Comparison of ENCODE assay signal across 8 cellular contexts in genomic region chr9:33159058-33159759, GRCh38. TPM values are rescaled to one million over a fixed set of nuclear protein-coding genes. Genes with fewer than 3 reads are reported as not detected.
A peak's percentile ranks its signal among the peaks of the same experiment; 100 is the strongest.
DNase-seq lines count a peak whose midpoint lies in the region; ATAC-seq and TF ChIP-seq lines count a peak whose summit lies in the region.

No MANE protein-coding gene starts in this region.

- no peaks in the 10 kb centered on the region for H3K27me3 Mint-ChIP-seq in natural killer cell (ENCODE audit: low read depth in 2 of 2)

- TF ChIP-seq CTCF in HEK293 (tag by site-specific recombination; IDR thresholded peaks at IDR 0.05), result no peak
- TF ChIP-seq CTCF in natural killer cell (IDR thresholded peaks at IDR 0.05), result no peak

- intact Hi-C loops in natural killer cell (cut with micrococcal nuclease), result loop anchor here (1.0 to 5.0 kb wide), 3 partner anchors 8 to 103 kb away; partner anchors contain the start of genes B4GALT1 and BAG1

- CTCF ChIA-PET in HEK293 (lab: Yijun Ruan, JAX), result interaction anchor here (0.6 to 2.5 kb wide), 4 partner anchors 8 to 41 kb away, joined by 3 to 13 read pairs (median 6); no protein-coding TSS in a partner anchor

- peak overlapping the region; percentile 99 for H3K27ac Mint-ChIP-seq in natural killer cell

- POLR2A ChIA-PET in HEK293 (lab: Yijun Ruan, JAX), result interaction anchor here (0.6 to 5.7 kb wide), 5 partner anchors 8 to 870 kb away, joined by 3 to 33 read pairs (median 3); partner anchors contain the start of genes B4GALT1 and DNAJA1

- H3K4me3 Mint-ChIP-seq in natural killer cell, result peak overlapping the region; percentile 91

- no peaks in the 10 kb centered on the region for H3K27me3 ChIP-seq in SJCRH30
- no peaks in the 10 kb centered on the region; the same call in 1 of the 2 replicates for H3K27me3 ChIP-seq in H7 (ENCODE audit: control insufficient read depth, insufficient read depth, low read length)

- peak; percentile 40 to 74 (median 43) for ATAC-seq in natural killer cell
- ATAC-seq in HG02852 (IDR thresholded peaks at IDR 0.05; ENCODE audit: unreplicated experiment), result no peak

- peak; percentile 76 for DNase-seq in Caki2 (ENCODE audit: low read depth)
- DNase-seq in SJCRH30, result peak; percentile 36 to 44
- DNase-seq in effector CD4-positive, alpha-beta T cell, result peak; percentile 25
- no peak for DNase-seq in natural killer cell
- no peak for DNase-seq in H7
- DNase-seq in kidney glomerular epithelial cell (lab: John Stamatoyannopoulos, UW), result no peak

- H3K36me3 Mint-ChIP-seq in natural killer cell, result no peaks in the 10 kb centered on the region

- H3K27ac ChIP-seq in HEK293 (ENCODE audit: extremely low read depth, low read depth, low read length) (no peak overlapping the region), SJCRH30 (peak overlapping the region; percentile 18; the same call in 1 of the 2 replicates)

- H3K4me1 Mint-ChIP-seq in natural killer cell, result peaks cover 96 to 97% of the 10 kb centered on the region in 2 donors

- H3K9me3 ChIP-seq in HEK293 (ENCODE audit: control insufficient read depth, insufficient read depth, low read depth, low read length) (no peaks in the 10 kb centered on the region), SJCRH30 (replicated peaks) (no peaks in the 10 kb centered on the region)

- in situ Hi-C loops in Caki2 (cut with HindIII; ENCODE audit: low pct_unique_long_range_greater_than_20kb, low sequenced_read_pairs), result no loop called here

- H3K4me3 ChIP-seq in HEK293 (ENCODE audit: low read depth, low read length) (no peak overlapping the region), SJCRH30 (no peak overlapping the region), H7 (ENCODE audit: insufficient read depth, low read depth, low read length) (no peak overlapping the region)

- H3K9me3 Mint-ChIP-seq in natural killer cell, result no peaks in the 10 kb centered on the region

- H3K36me3 ChIP-seq in HEK293 (ENCODE audit: control insufficient read depth in 2 of 2, insufficient read depth in 1 of 2, low read length in 2 of 2) (no peaks in the 10 kb centered on the region), SJCRH30 (no peaks in the 10 kb centered on the region), H7 (replicated peaks; ENCODE audit: control insufficient read depth, insufficient read depth, low read length) (no peaks in the 10 kb centered on the region; the same call in 1 of the 2 replicates)

- H3K4me1 ChIP-seq in HEK293 (ENCODE audit: control insufficient read depth, insufficient read depth, low read length) (peaks cover 38% of the 10 kb centered on the region), SJCRH30 (peaks cover 53% of the 10 kb centered on the region)

TF ChIP-seq in HEK293, 187 proteins besides CTCF, POLR2A, EP300 and RAD21 (continues in another document):
- TF ChIP-seq BCL11B (tag by site-specific recombination; IDR thresholded peaks at IDR 0.05; ENCODE audit: low read depth) (no peak), ZNF223 (tag by site-specific recombination; IDR thresholded peaks at IDR 0.05) (no peak), HOXD13 (CRISPR knock-in tag; IDR thresholded peaks at IDR 0.05; ENCODE audit: borderline replicate concordance) (no peak), ZNF16 (tag by site-specific recombination; IDR thresholded peaks at IDR 0.05; ENCODE audit: low read depth) (no peak), ZNF398 (tag by site-specific recombination; IDR thresholded peaks at IDR 0.05) (peak; percentile 17; the same call in 1 of the 2 replicates), ZNF335 (tag by site-specific recombination; conservative IDR thresholded peaks at IDR 0.05) (0 out of 2 replicates have a peak, but pooled peaks have one; percentile 41), ZNF521 (tag by site-specific recombination; IDR thresholded peaks at IDR 0.05) (no peak), MEIS1 (CRISPR knock-in tag; IDR thresholded peaks at IDR 0.05; ENCODE audit: borderline replicate concordance) (no peak), ZNF549 (tag by site-specific recombination; IDR thresholded peaks at IDR 0.05) (no peak), ZNF146 (tag by site-specific recombination; IDR thresholded peaks at IDR 0.05) (no peak), ZNF184 (tag by site-specific recombination; IDR thresholded peaks at IDR 0.05) (no peak), ZNF394 (tag by site-specific recombination; IDR thresholded peaks at IDR 0.05; ENCODE audit: borderline replicate concordance) (peak; percentile 70; the same call in 1 of the 2 replicates), ZNF341 (tag by site-specific recombination; IDR thresholded peaks at IDR 0.05; ENCODE audit: low read depth) (peak; percentile 66), MYNN (tag by site-specific recombination; IDR thresholded peaks at IDR 0.05; ENCODE audit: borderline replicate concordance) (no peak), ZNF132 (tag by site-specific recombination; IDR thresholded peaks at IDR 0.05; ENCODE audit: borderline replicate concordance) (no peak), TCF7L2 (IDR thresholded peaks at IDR 0.05; ENCODE audit: borderline replicate concordance, low read depth, low read length) (no peak), ZSCAN16 (tag by site-specific recombination; IDR thresholded peaks at IDR 0.05) (no peak), KLF9 (tag by site-specific recombination; IDR thresholded peaks at IDR 0.05; ENCODE audit: low read depth) (no peak), ZNF324 (tag by site-specific recombination; IDR thresholded peaks at IDR 0.05) (no peak), KLF1 (tag by site-specific recombination; IDR thresholded peaks at IDR 0.05) (peak; percentile 52), ZNF302 (tag by site-specific recombination; IDR thresholded peaks at IDR 0.05; ENCODE audit: low read depth) (no peak), SALL2 (tag by site-specific recombination; IDR thresholded peaks at IDR 0.05; ENCODE audit: borderline replicate concordance) (no peak), ZNF214 (tag by site-specific recombination; IDR thresholded peaks at IDR 0.05; ENCODE audit: borderline replicate concordance) (no peak)
- TF ChIP-seq, protein P1, sequence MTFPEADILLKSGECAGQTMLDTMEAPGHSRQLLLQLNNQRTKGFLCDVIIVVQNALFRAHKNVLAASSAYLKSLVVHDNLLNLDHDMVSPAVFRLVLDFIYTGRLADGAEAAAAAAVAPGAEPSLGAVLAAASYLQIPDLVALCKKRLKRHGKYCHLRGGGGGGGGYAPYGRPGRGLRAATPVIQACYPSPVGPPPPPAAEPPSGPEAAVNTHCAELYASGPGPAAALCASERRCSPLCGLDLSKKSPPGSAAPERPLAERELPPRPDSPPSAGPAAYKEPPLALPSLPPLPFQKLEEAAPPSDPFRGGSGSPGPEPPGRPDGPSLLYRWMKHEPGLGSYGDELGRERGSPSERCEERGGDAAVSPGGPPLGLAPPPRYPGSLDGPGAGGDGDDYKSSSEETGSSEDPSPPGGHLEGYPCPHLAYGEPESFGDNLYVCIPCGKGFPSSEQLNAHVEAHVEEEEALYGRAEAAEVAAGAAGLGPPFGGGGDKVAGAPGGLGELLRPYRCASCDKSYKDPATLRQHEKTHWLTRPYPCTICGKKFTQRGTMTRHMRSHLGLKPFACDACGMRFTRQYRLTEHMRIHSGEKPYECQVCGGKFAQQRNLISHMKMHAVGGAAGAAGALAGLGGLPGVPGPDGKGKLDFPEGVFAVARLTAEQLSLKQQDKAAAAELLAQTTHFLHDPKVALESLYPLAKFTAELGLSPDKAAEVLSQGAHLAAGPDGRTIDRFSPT (tag by site-specific recombination; IDR thresholded peaks at IDR 0.05), result peak; percentile 67; the same call in 1 of the 2 replicates
- TF ChIP-seq, protein P2, sequence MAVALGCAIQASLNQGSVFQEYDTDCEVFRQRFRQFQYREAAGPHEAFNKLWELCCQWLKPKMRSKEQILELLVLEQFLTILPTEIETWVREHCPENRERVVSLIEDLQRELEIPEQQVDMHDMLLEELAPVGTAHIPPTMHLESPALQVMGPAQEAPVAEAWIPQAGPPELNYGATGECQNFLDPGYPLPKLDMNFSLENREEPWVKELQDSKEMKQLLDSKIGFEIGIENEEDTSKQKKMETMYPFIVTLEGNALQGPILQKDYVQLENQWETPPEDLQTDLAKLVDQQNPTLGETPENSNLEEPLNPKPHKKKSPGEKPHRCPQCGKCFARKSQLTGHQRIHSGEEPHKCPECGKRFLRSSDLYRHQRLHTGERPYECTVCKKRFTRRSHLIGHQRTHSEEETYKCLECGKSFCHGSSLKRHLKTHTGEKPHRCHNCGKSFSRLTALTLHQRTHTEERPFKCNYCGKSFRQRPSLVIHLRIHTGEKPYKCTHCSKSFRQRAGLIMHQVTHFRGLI (tag by site-specific recombination; IDR thresholded peaks at IDR 0.05), result no peak
- TF ChIP-seq, protein P3, sequence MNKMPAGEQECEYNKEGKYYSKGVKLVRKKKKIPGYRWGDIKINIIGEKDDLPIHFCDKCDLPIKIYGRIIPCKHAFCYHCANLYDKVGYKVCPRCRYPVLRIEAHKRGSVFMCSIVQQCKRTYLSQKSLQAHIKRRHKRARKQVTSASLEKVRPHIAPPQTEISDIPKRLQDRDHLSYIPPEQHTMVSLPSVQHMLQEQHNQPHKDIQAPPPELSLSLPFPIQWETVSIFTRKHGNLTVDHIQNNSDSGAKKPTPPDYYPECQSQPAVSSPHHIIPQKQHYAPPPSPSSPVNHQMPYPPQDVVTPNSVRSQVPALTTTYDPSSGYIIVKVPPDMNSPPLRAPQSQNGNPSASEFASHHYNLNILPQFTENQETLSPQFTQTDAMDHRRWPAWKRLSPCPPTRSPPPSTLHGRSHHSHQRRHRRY (tag by site-specific recombination; IDR thresholded peaks at IDR 0.05), result no peak

RNA-seq across cellular contexts. Expression of gene B4GALT1, which starts 7.9 kb away (rescaled TPM):
- 38.5 and 41.6 TPM in 2 replicates for total RNA-seq in Caki2 (2014; rRNA removed; shearing (Covaris generic); ENCODE audit: low replicate concordance)
- total RNA-seq in SJCRH30 (2014; rRNA removed; shearing (Covaris generic)), result 14.0 and 15.7 TPM in 2 replicates
- 100 to 1,000 TPM; 122 to 143 (median 128) TPM for total RNA-seq in natural killer cell
- 5.5 and 6.7 TPM in 2 replicates for total RNA-seq in H7 (2014; rRNA removed; shearing (Covaris generic))

Comparison
In these comparisons a context has a peak if more than half of its experiments do, and no peak if none do; other contexts are left out.
1. DNase-seq: peak in Caki2 (single experiment), SJCRH30 (2 of 2) and effector CD4-positive, alpha-beta T cell (single experiment); none in natural killer cell (single experiment), H7 (single experiment) and kidney glomerular epithelial cell (single experiment).